8 cellular contexts compared by ENCODE assay signal in the genomic region with DNA sequence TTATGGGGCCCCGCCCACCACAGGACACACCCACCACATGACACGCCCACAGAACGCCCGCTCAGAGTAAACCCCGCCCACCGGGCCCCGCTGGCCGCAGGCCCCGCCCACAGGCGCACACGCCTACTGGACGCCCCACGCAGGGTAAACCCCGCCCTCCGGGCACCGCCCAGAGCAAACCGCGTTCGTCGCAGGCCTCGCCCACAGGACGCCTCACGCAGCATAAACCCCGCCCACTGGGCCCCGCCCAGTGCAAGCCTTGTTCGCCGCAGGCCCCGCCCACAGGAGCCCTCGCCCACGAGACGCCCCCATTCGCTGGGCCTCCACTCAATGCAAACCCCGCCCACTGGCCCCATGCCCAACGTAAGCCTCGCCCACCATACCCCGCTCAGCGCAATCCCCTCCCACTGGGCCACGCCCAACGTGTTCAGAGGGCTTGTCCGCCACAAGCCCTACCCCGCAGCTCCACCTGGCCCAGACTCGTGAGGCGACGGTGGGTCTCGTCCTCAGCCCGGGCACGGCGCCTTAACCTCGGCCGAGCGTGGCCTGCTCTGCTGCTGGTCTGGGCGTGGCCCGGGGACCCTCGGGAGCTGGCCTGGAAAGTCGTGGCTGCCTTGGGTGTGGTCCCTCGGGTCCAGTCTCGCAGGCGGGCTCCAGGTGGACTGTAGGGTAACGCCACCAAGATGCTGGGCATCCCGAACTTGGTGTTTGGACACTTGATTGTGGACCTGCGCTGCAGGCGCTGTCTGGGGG. TPM values are rescaled to one million over a fixed set of nuclear protein-coding genes. Genes with fewer than 3 reads are reported as not detected.
DNase-seq lines count a peak whose midpoint lies in the region; TF ChIP-seq lines count a peak whose summit lies in the region.

No MANE protein-coding gene starts in this region.

- intact Hi-C loops in head of caudate nucleus (cut with DNase I), result no loop called here

- no peaks in the 10 kb centered on the region for H3F3A ChIP-seq in SK-N-SH (replicated peaks; ENCODE audit: insufficient read depth)

- TF ChIP-seq CTCF in GM06990 (IDR thresholded peaks at IDR 0.05; ENCODE audit: insufficient read depth, low read length, poor library complexity, severe bottlenecking) (no peak), HFFc6 (IDR thresholded peaks at IDR 0.05) (no peak), SK-N-SH (IDR thresholded peaks at IDR 0.05) (no peak), osteocyte (IDR thresholded peaks at IDR 0.05) (no peak)

- H3K9me3 Mint-ChIP-seq in HFFc6 (no peaks in the 10 kb centered on the region), osteocyte (ENCODE audit: unreplicated experiment) (no peaks in the 10 kb centered on the region)
- H3K9me3 Mint-ChIP-seq in activated naive CD4-positive, alpha-beta T cell treated with anti-CD3 and anti-CD28 coated beads, Interleukin-2, amount 50 U/mL, for 24 hours, result no peaks in the 10 kb centered on the region

- H3K79me2 ChIP-seq in SK-N-SH (ENCODE audit: insufficient read depth), result no peaks in the 10 kb centered on the region

- no peaks in the 10 kb centered on the region for H3K27me3 ChIP-seq in GM06990 (replicated peaks; ENCODE audit: control insufficient read depth, insufficient read depth, low read length)
- no peaks in the 10 kb centered on the region for H3K27me3 ChIP-seq in SK-N-SH (ENCODE audit: insufficient read depth)
- peaks cover 3% of the 10 kb centered on the region for H3K27me3 ChIP-seq in thymus (ENCODE audit: control insufficient read depth, insufficient read depth)

- H3K4me3 ChIP-seq in GM06990 (replicated peaks; ENCODE audit: low read depth, low read length) (peak overlapping the region; percentile 56), SK-N-SH (ENCODE audit: low read depth in 2 of 2, low read length in 1 of 2) (peak overlapping the region; percentile 58 to 64), thymus (ENCODE audit: low read length) (peak overlapping the region; percentile 58)

- H3K36me3 ChIP-seq in GM06990 (ENCODE audit: control insufficient read depth, insufficient read depth, low read length), result no peaks in the 10 kb centered on the region
- H3K36me3 ChIP-seq in SK-N-SH (replicated peaks in 1 of 2; ENCODE audit: control insufficient read depth in 1 of 2, insufficient read depth in 2 of 2, low read length in 1 of 2), result no peaks in the 10 kb centered on the region
- no peaks in the 10 kb centered on the region for H3K36me3 ChIP-seq in thymus (ENCODE audit: control insufficient read depth, insufficient read depth)

- H2AFZ ChIP-seq in SK-N-SH (ENCODE audit: low read depth), result peak overlapping the region; percentile 59; the same call in 1 of the 2 replicates

- no peak overlapping the region; a peak in 1 of 4 replicates for H3K27ac ChIP-seq in SK-N-SH (ENCODE audit: low read depth in 2 of 2, low read length in 1 of 2)
- peak overlapping the region; percentile 37 for H3K27ac ChIP-seq in thymus (ENCODE audit: low read depth)

- peak overlapping the region; percentile 84 for H3K4me2 ChIP-seq in SK-N-SH

- H3K4me1 Mint-ChIP-seq in HFFc6 (ENCODE audit: low read depth) (no peaks in the 10 kb centered on the region), osteocyte (ENCODE audit: unreplicated experiment) (no peaks in the 10 kb centered on the region)
- no peaks in the 10 kb centered on the region for H3K4me1 Mint-ChIP-seq in activated naive CD4-positive, alpha-beta T cell treated with anti-CD3 and anti-CD28 coated beads, Interleukin-2, amount 50 U/mL, for 24 hours

- H3K27me3 Mint-ChIP-seq in HFFc6 (ENCODE audit: insufficient read depth), result peaks cover 14% of the 10 kb centered on the region
- no peaks in the 10 kb centered on the region for H3K27me3 Mint-ChIP-seq in activated naive CD4-positive, alpha-beta T cell treated with anti-CD3 and anti-CD28 coated beads, Interleukin-2, amount 50 U/mL, for 24 hours
- H3K27me3 Mint-ChIP-seq in osteocyte (ENCODE audit: unreplicated experiment), result no peaks in the 10 kb centered on the region

- H4K20me1 ChIP-seq in SK-N-SH (ENCODE audit: insufficient read depth), result no peaks in the 10 kb centered on the region

- H3K4me3 Mint-ChIP-seq in HFFc6 (peak overlapping the region; percentile 42; the same call in 1 of the 2 replicates), osteocyte (ENCODE audit: unreplicated experiment) (peak overlapping the region; percentile 69)
- H3K4me3 Mint-ChIP-seq in activated naive CD4-positive, alpha-beta T cell treated with anti-CD3 and anti-CD28 coated beads, Interleukin-2, amount 50 U/mL, for 24 hours, result peak overlapping the region; percentile 68

- no peak for TF ChIP-seq RAD21 in SK-N-SH (IDR thresholded peaks at IDR 0.05; ENCODE audit: low read length)

- no peaks in the 10 kb centered on the region for H3K9me3 ChIP-seq in SK-N-SH
- H3K9me3 ChIP-seq in thymus (ENCODE audit: control insufficient read depth), result peaks cover 2% of the 10 kb centered on the region

- H3K27ac Mint-ChIP-seq in HFFc6 (no peak overlapping the region), osteocyte (ENCODE audit: unreplicated experiment) (peak overlapping the region; percentile 59)
- peak overlapping the region; percentile 30 for H3K27ac Mint-ChIP-seq in activated naive CD4-positive, alpha-beta T cell treated with anti-CD3 and anti-CD28 coated beads, Interleukin-2, amount 50 U/mL, for 24 hours

- no peaks in the 10 kb centered on the region for H3K9me2 ChIP-seq in SK-N-SH

- CTCF ChIA-PET in SK-N-SH (lab: Yijun Ruan, JAX), result interaction anchor here (0.5 to 1.8 kb wide), 5 partner anchors 10 to 804 kb away, joined by 3 to 7 read pairs (median 5); a partner anchor contains a TSS

- H3K36me3 Mint-ChIP-seq in HFFc6 (ENCODE audit: low read depth) (no peaks in the 10 kb centered on the region), osteocyte (ENCODE audit: unreplicated experiment) (no peaks in the 10 kb centered on the region)
- no peaks in the 10 kb centered on the region for H3K36me3 Mint-ChIP-seq in activated naive CD4-positive, alpha-beta T cell treated with anti-CD3 and anti-CD28 coated beads, Interleukin-2, amount 50 U/mL, for 24 hours

- 3% methylated on average over 17 of the region's 62 CpGs for WGBS in SK-N-SH (ENCODE audit: low lambda C conversion rate)
- WGBS in thymus, result 13% methylated on average over 62 of the region's 62 CpGs

- no peak overlapping the region for H3K9ac ChIP-seq in SK-N-SH

- H3K4me1 ChIP-seq in SK-N-SH (ENCODE audit: control insufficient read depth in 1 of 2, insufficient read depth in 2 of 2, low read depth in 1 of 2, low read length in 1 of 2) (peaks cover 0 to 17% of the 10 kb centered on the region in 2 experiments; a peak in 1 of 4 replicates), thymus (ENCODE audit: control insufficient read depth, insufficient read depth, low read length) (peaks cover 11% of the 10 kb centered on the region)

- DNase-seq in GM06990 (ENCODE audit: extremely low read depth, insufficient read length) (peak; percentile 97), HFFc6 (peak; percentile 95), NAMALWA (ENCODE audit: low spot score) (peak; percentile 100), SK-N-SH (peak; percentile 100), head of caudate nucleus (peak; percentile 81 to 96 (median 92)), osteocyte (ENCODE audit: extremely low spot score, unreplicated experiment) (peak; percentile 99)

- POLR2A ChIA-PET in SK-N-SH (lab: Yijun Ruan, JAX), result interaction anchor here (0.6 to 0.7 kb wide), 2 partner anchors 1815 to 1920 kb away, joined by 3 read pairs; no protein-coding TSS in a partner anchor

- no peak for TF ChIP-seq EP300 in SK-N-SH (IDR thresholded peaks at IDR 0.05; ENCODE audit: borderline replicate concordance in 1 of 2, low read depth in 1 of 2, low read length in 1 of 2)

TF ChIP-seq in SK-N-SH, 30 proteins besides CTCF, POLR2A, EP300 and RAD21:
- peak; percentile 81 for TF ChIP-seq NRF1 (IDR thresholded peaks at IDR 0.05; ENCODE audit: low read depth, low read length)
- TF ChIP-seq, protein P1, sequence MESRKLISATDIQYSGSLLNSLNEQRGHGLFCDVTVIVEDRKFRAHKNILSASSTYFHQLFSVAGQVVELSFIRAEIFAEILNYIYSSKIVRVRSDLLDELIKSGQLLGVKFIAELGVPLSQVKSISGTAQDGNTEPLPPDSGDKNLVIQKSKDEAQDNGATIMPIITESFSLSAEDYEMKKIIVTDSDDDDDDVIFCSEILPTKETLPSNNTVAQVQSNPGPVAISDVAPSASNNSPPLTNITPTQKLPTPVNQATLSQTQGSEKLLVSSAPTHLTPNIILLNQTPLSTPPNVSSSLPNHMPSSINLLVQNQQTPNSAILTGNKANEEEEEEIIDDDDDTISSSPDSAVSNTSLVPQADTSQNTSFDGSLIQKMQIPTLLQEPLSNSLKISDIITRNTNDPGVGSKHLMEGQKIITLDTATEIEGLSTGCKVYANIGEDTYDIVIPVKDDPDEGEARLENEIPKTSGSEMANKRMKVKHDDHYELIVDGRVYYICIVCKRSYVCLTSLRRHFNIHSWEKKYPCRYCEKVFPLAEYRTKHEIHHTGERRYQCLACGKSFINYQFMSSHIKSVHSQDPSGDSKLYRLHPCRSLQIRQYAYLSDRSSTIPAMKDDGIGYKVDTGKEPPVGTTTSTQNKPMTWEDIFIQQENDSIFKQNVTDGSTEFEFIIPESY (IDR thresholded peaks at IDR 0.05; ENCODE audit: borderline replicate concordance, low read depth), result no peak
- peak; percentile 31; the same call in 1 of the 2 replicates for TF ChIP-seq NFIC (IDR thresholded peaks at IDR 0.05; ENCODE audit: borderline replicate concordance)
TF ChIP-seq in SK-N-SH: peak in this region for 2.

RNA-seq across cellular contexts. Expression of a gene that starts 0.4 kb away (rescaled TPM):
- total RNA-seq in HFFc6 (2021; fragmentation: NEBNext Ultra II Directional; extraction: Animal tissue kit (Norgen Biotek cat#: 25700)), result under 1 TPM in 3 of 6 experiments, not detected in 3; 0.21 to 0.38 (median 0.25) TPM
- polyA plus RNA-seq in SK-N-SH (2012; rRNA removed), result 3.8 and 4.8 TPM in 2 replicates
- polyA plus RNA-seq in SK-N-SH (2012; cell fraction: cytosol; rRNA removed), result 1.7 and 2.8 TPM in 2 replicates
- 8.9 and 11.6 TPM in 2 replicates for polyA plus RNA-seq in SK-N-SH (2012; cell fraction: nucleus; rRNA removed)
- 1.5 TPM in 1 of 2 replicates, not detected in the other for total RNA-seq in osteocyte
- polyA plus RNA-seq in thymus, result 0.94 TPM

RNA-seq across cellular contexts. Expression of a gene that starts 4.4 kb away (rescaled TPM):
- total RNA-seq in HFFc6 (2021; fragmentation: NEBNext Ultra II Directional; extraction: Animal tissue kit (Norgen Biotek cat#: 25700)), result under 1 TPM in 5 of 6 experiments, not detected in 1; 0.11 to 0.95 (median 0.48) TPM
- polyA plus RNA-seq in SK-N-SH (2012; rRNA removed) (0.87 and 1.3 TPM in 2 replicates), thymus (7.1 TPM)
- polyA plus RNA-seq in SK-N-SH (2012; cell fraction: cytosol; rRNA removed), result 0.03 TPM in 2 replicates
- polyA plus RNA-seq in SK-N-SH (2012; cell fraction: nucleus; rRNA removed), result 8.0 and 11.4 TPM in 2 replicates
- 2.5 and 2.7 TPM in 2 replicates for total RNA-seq in osteocyte

RNA-seq across cellular contexts. Expression of a gene that starts 28.6 kb away (rescaled TPM):
- total RNA-seq in HFFc6 (2021; fragmentation: NEBNext Ultra II Directional; extraction: Animal tissue kit (Norgen Biotek cat#: 25700)), result 100 to 1,000 TPM; 502 to 618 (median 574) TPM
- 355 and 364 TPM in 2 replicates for polyA plus RNA-seq in SK-N-SH (2012; rRNA removed)
- polyA plus RNA-seq in SK-N-SH (2012; cell fraction: cytosol; rRNA removed), result 284 and 376 TPM in 2 replicates
- polyA plus RNA-seq in SK-N-SH (2012; cell fraction: nucleus; rRNA removed), result 202 and 299 TPM in 2 replicates
- total RNA-seq in osteocyte, result 394 and 407 TPM in 2 replicates
- 123 TPM for polyA plus RNA-seq in thymus
